In the genomic region with DNA sequence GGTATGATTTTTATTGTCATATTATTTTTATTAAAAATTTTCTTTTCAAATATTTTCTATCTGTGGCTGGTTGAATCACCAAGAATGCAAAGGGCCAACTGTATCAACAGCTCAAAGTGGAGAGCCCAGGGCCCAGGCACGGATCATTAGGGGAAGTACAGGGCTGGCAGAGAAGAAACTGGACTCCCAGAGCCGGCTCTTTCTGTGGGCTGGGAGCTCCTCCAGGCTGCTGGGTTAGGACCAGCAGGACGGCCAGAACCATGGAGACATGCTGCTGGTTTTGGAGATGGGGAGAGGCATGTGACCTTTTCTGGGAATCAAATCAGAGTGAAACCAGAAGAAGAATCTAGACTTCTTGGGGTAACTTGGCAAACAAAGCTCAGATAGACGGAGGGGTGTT, we compare ENCODE assay signal across 1 cellular context.
TF ChIP-seq lines count a peak whose summit lies in the region.

No MANE protein-coding gene starts in this region.

TF ChIP-seq in GM23338, 12 proteins besides CTCF, POLR2A, EP300 and RAD21 (continued from another document):
- TF ChIP-seq ETS1 (IDR thresholded peaks at IDR 0.05), result no peak
- no peak for TF ChIP-seq EZH2 (IDR thresholded peaks at IDR 0.05; ENCODE audit: low read depth, unreplicated experiment)
- no peak for TF ChIP-seq ZNF331 (CRISPR knock-in tag; IDR thresholded peaks at IDR 0.05; ENCODE audit: low read depth)
- TF ChIP-seq EZH2phosphoT487 (IDR thresholded peaks at IDR 0.05; ENCODE audit: unreplicated experiment), result no peak
- TF ChIP-seq NANOG (IDR thresholded peaks at IDR 0.05; ENCODE audit: borderline replicate concordance), result no peak
- TF ChIP-seq REST (IDR thresholded peaks at IDR 0.05; ENCODE audit: unreplicated experiment), result no peak
TF ChIP-seq in GM23338: peak in this region for 0.
